Comparison of ENCODE assay signal across 8 cellular contexts in the genomic region with DNA sequence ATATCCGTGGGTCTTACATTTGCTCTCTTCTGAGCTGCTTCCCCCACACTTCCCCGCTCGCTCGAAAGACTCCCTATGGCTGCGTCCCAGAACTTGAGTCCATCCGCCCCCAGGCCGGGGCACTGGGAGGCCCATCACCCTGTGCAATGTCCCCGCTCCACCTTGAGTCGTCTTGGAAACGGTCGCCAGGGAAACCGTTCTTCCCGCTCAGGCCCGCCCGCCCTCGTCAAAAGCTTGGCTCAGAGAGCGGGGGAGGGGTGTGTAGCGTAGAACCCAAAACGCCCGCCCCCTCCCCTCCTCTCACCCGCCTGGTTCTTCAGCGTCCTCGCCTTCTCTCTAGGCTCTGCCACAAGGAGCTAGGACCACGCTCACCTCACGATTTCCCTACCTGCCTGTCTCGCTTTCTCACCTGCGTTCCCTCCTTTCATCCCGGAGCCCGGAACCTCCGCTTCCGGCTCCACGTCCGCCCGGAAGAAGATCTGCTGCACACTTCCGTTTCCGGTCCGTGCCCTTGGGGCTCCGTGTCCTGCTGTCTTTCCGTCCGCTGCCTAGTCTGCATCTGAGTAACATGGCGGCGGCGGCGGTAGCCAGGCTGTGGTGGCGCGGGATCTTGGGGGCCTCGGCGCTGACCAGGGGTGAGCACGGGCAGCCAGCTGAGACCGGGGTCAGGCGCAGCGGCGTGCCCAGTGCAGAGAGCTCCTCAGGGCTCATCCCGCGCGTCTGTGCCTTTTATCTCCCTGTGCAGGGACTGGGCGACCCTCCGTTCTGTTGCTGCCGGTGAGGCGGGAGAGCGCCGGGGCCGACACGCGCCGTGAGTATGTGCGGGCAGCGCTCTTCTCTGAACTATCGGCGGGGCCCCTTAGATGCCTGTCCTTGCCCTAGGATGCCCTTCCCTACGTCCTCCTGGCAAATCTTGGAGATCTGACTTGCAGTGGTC. TPM values are rescaled to one million over a fixed set of nuclear protein-coding genes. Genes with fewer than 3 reads are reported as not detected.
A peak's percentile ranks its signal among the peaks of the same experiment; 100 is the strongest.
DNase-seq lines count a peak whose midpoint lies in the region; ATAC-seq and TF ChIP-seq lines count a peak whose summit lies in the region.

A gene (minus strand): TSS at position 447 of the 937 bp plus-strand sequence. CDS start 19 bp downstream, at position 428.
A gene (plus strand): TSS at position 551 of the 937 bp plus-strand sequence. CDS start 18 bp downstream, at position 569.

- H3K27ac Mint-ChIP-seq in T-helper 1 cell treated with Interleukin-12 subunit alpha and Interleukin-12 subunit beta and Interleukin-4 antibody, amounts not matched to agents 30 μg/mL and 1 μg/mL, for 36 hours, result peak within 1 kb of the TSS; percentile 98

- H3K4me3 ChIP-seq in psoas muscle (peak within 1 kb of the TSS; percentile 100), urinary bladder (ENCODE audit: low read depth, low read length) (peak within 1 kb of the TSS; percentile 88)

- peaks cover 12 to 78% of the 10 kb centered on the region in 2 donors for H3K36me3 ChIP-seq in psoas muscle (ENCODE audit: insufficient read depth in 1 of 2, low read depth in 1 of 2)
- no peaks in the 10 kb centered on the region for H3K36me3 ChIP-seq in urinary bladder (ENCODE audit: insufficient read depth)

- no peaks in the 10 kb centered on the region for H3K27me3 Mint-ChIP-seq in T-helper 1 cell treated with Interleukin-12 subunit alpha and Interleukin-12 subunit beta and Interleukin-4 antibody, amounts not matched to agents 30 μg/mL and 1 μg/mL, for 36 hours (ENCODE audit: low read depth)

- H3K4me3 Mint-ChIP-seq in T-helper 1 cell treated with Interleukin-12 subunit alpha and Interleukin-12 subunit beta and Interleukin-4 antibody, amounts not matched to agents 30 μg/mL and 1 μg/mL, for 36 hours, result peak within 1 kb of the TSS; percentile 99

- no peaks in the 10 kb centered on the region for H3K27me3 ChIP-seq in psoas muscle (ENCODE audit: insufficient read depth in 3 of 3, low read length in 2 of 3)

- intact Hi-C loops in left ventricle myocardium superior (cut with micrococcal nuclease), result no loop called here
- intact Hi-C loops in psoas muscle (cut with DNase I), result no loop called here

- H3K36me3 Mint-ChIP-seq in T-helper 1 cell treated with Interleukin-12 subunit alpha and Interleukin-12 subunit beta and Interleukin-4 antibody, amounts not matched to agents 30 μg/mL and 1 μg/mL, for 36 hours (ENCODE audit: low read depth), result peaks cover 39% of the 10 kb centered on the region

- peak; percentile 85 for ATAC-seq in GM18499 (IDR thresholded peaks at IDR 0.05; ENCODE audit: insufficient read depth, unreplicated experiment)
- peak; percentile 91 for ATAC-seq in HG02938 (IDR thresholded peaks at IDR 0.05; ENCODE audit: unreplicated experiment)
- ATAC-seq in left ventricle myocardium superior, result peak; percentile 95
- peak; percentile 95 to 96 (median 95) for ATAC-seq in psoas muscle

- peak; percentile 70 for DNase-seq in NCI-H1694 treated with DMSO at 0.1 percent for 48 hours (lab: John Stamatoyannopoulos, UW)
- DNase-seq in amygdala (lab: John Stamatoyannopoulos, UW), result peak; percentile 59 to 94 (median 87)
- DNase-seq in left ventricle myocardium superior, result peak; percentile 87
- DNase-seq in psoas muscle, result peak; percentile 87 to 91

- H3K27ac ChIP-seq in psoas muscle (peak within 1 kb of the TSS; percentile 89), urinary bladder (ENCODE audit: low read depth) (peak within 1 kb of the TSS; percentile 81)

- no peaks in the 10 kb centered on the region for H3K9me3 ChIP-seq in psoas muscle

- WGBS in psoas muscle, 3 donors, result 0% methylated on average over 68 to 71 of the region's 71 CpGs
- WGBS in urinary bladder, result under 1% methylated on average over 71 of the region's 71 CpGs

- no peak for TF ChIP-seq CTCF in psoas muscle (IDR thresholded peaks at IDR 0.05)

- peaks cover 26% of the 10 kb centered on the region for H3K4me1 Mint-ChIP-seq in T-helper 1 cell treated with Interleukin-12 subunit alpha and Interleukin-12 subunit beta and Interleukin-4 antibody, amounts not matched to agents 30 μg/mL and 1 μg/mL, for 36 hours (ENCODE audit: low read depth)

- H3K4me1 ChIP-seq in psoas muscle (peaks cover 28% of the 10 kb centered on the region), urinary bladder (ENCODE audit: insufficient read depth) (no peaks in the 10 kb centered on the region)

- no peaks in the 10 kb centered on the region for H3K9me3 Mint-ChIP-seq in T-helper 1 cell treated with Interleukin-12 subunit alpha and Interleukin-12 subunit beta and Interleukin-4 antibody, amounts not matched to agents 30 μg/mL and 1 μg/mL, for 36 hours

RNA-seq across cellular contexts. Expression of the first gene that starts in this region (rescaled TPM):
- total RNA-seq in left ventricle myocardium superior, result 13.2 TPM
- total RNA-seq in psoas muscle, result 10 to 100 TPM; 14.4 to 19.7 (median 17.2) TPM
- 10 to 100 TPM; 12.0 to 23.1 (median 19.1) TPM for polyA plus RNA-seq in psoas muscle
- 15.4 TPM for total RNA-seq in urinary bladder
- 24.1 TPM for polyA plus RNA-seq in urinary bladder

RNA-seq across cellular contexts. Expression of the second gene that starts in this region (rescaled TPM):
- total RNA-seq in left ventricle myocardium superior (319 TPM), psoas muscle (100 to 1,000 TPM; 160 to 285 (median 188) TPM), urinary bladder (40.0 TPM)
- polyA plus RNA-seq in psoas muscle (100 to 1,000 TPM; 225 to 528 (median 317) TPM), urinary bladder (107 TPM)

Comparison
In these comparisons a context has a peak if more than half of its experiments do, and no peak if none do; other contexts are left out.
1. Peak in every context shown above with its lines: DNase-seq, ATAC-seq, H3K4me3 ChIP-seq and H3K27ac ChIP-seq.